ENCODE assay signal across 29 cellular contexts in genomic region chr20:39988991-39989390, GRCh38.
"Had no signal": no experiment of that assay in that cellular context is flagged by ENCODE, and none has a peak within 500 bp of the region (broad histone marks: within the 10 kb centered on the region; RNA-seq: fewer than 3 reads in every experiment).

No MANE protein-coding gene starts in this region.

- H3K36me3 Mint-ChIP-seq: naive B cell; neural progenitor cell; stimulated activated memory B cell treated with anti-CD40 and anti-IgM and Interleukin-4, amounts not matched to agents 10 μg/mL and 1 μg/mL and 100 μg/mL, for 72 hours; type B pancreatic cell had no signal

- DNase-seq: naive B cell; naive thymus-derived CD8-positive, alpha-beta T cell; occipital lobe; pancreas; psoas muscle; right cardiac atrium; spleen; stimulated activated CD4-positive, alpha-beta T cell treated with anti-CD3 and anti-CD28 coated beads, Interleukin-12 subunit alpha, Interleukin-12 subunit beta, amount 100 ng/mL, for 4 hours; stimulated activated CD4-positive, alpha-beta T cell treated with anti-CD3 and anti-CD28 coated beads, Interleukin-1b, Interleukin-23, amount 100 ng/mL, for 48 hours; stimulated activated CD4-positive, alpha-beta T cell treated with anti-CD3 and anti-CD28 coated beads, Interleukin-4, amount 100 ng/mL, for 1 hour; stimulated activated CD4-positive, alpha-beta T cell treated with anti-CD3 and anti-CD28 coated beads, Interleukin-4, amount 100 ng/mL, for 4 hours; stimulated activated CD8-positive, alpha-beta memory T cell treated with anti-CD3 and anti-CD28 coated beads, Interleukin-4, amount 100 ng/mL, for 48 hours; stimulated activated naive CD4-positive, alpha-beta T cell; stimulated activated naive CD8-positive, alpha-beta T cell treated with anti-CD3 and anti-CD28 coated beads, Interleukin-15, amount 100 ng/mL, for 72 hours; stimulated activated naive CD8-positive, alpha-beta T cell treated with anti-CD3 and anti-CD28 coated beads, Interleukin-15, Interleukin-2, amounts not matched to agents 100 U/mL and 50 U/mL, for 24 hours; substantia nigra; testis; tibial artery; transverse colon; upper lobe of right lung; uterus had no signal

- ATAC-seq: naive thymus-derived CD8-positive, alpha-beta T cell; natural killer cell treated with Interleukin-12 subunit alpha and Interleukin-12 subunit beta and Interleukin-15 and Interleukin-18, amount 100 ng/mL, for 72 hours; pancreas; psoas muscle; right cardiac atrium; sciatic nerve; stimulated activated memory B cell treated with anti-CD40 and anti-IgM and Interleukin-4, amounts not matched to agents 10 μg/mL and 1 μg/mL and 100 μg/mL, for 72 hours; stimulated activated naive CD8-positive, alpha-beta T cell treated with anti-CD3 and anti-CD28 coated beads, Interleukin-15, amount 100 ng/mL, for 72 hours; stimulated activated naive CD8-positive, alpha-beta T cell treated with anti-CD3 and anti-CD28 coated beads, Interleukin-15, Interleukin-2, amounts not matched to agents 100 U/mL and 50 U/mL, for 24 hours; upper lobe of right lung had no signal

- H3K27ac ChIP-seq: neural progenitor cell, pancreas, psoas muscle, skin epidermis, spleen, suprapubic skin, testis, tibial artery, transverse colon, upper lobe of right lung, uterus had no signal

- H3K9ac ChIP-seq: neural progenitor cell had no signal

- FAIRE-seq: pancreas had no signal

- H3K36me3 ChIP-seq: neural progenitor cell, pancreas, spleen, suprapubic skin, tibial artery, transverse colon, upper lobe of right lung, uterus had no signal

- H3K4me3 ChIP-seq: neural progenitor cell, pancreas, psoas muscle, skin epidermis, smooth muscle cell, spleen, suprapubic skin, testis, tibial artery, transverse colon, upper lobe of right lung, uterus had no signal

- H3K4me1 ChIP-seq: testis had no signal

- H3K4me3 Mint-ChIP-seq: naive B cell; naive thymus-derived CD8-positive, alpha-beta T cell; natural killer cell treated with Interleukin-12 subunit alpha and Interleukin-12 subunit beta and Interleukin-15 and Interleukin-18, amount 100 ng/mL, for 72 hours; neural progenitor cell; stimulated activated memory B cell treated with anti-CD40 and anti-IgM and Interleukin-4, amounts not matched to agents 10 μg/mL and 1 μg/mL and 100 μg/mL, for 72 hours; stimulated activated naive CD8-positive, alpha-beta T cell treated with anti-CD3 and anti-CD28 coated beads, Interleukin-15, amount 100 ng/mL, for 72 hours; type B pancreatic cell had no signal

- H3K9me3 Mint-ChIP-seq: natural killer cell treated with Interleukin-12 subunit alpha and Interleukin-12 subunit beta and Interleukin-15 and Interleukin-18, amount 100 ng/mL, for 72 hours; stimulated activated naive CD8-positive, alpha-beta T cell treated with anti-CD3 and anti-CD28 coated beads, Interleukin-15, amount 100 ng/mL, for 72 hours had no signal

- H3K27ac Mint-ChIP-seq: naive B cell; naive thymus-derived CD8-positive, alpha-beta T cell; natural killer cell treated with Interleukin-12 subunit alpha and Interleukin-12 subunit beta and Interleukin-15 and Interleukin-18, amount 100 ng/mL, for 72 hours; neural progenitor cell; stimulated activated memory B cell treated with anti-CD40 and anti-IgM and Interleukin-4, amounts not matched to agents 10 μg/mL and 1 μg/mL and 100 μg/mL, for 72 hours; stimulated activated naive CD8-positive, alpha-beta T cell treated with anti-CD3 and anti-CD28 coated beads, Interleukin-15, amount 100 ng/mL, for 72 hours; type B pancreatic cell had no signal

- H3K4me1 Mint-ChIP-seq: naive B cell; naive thymus-derived CD8-positive, alpha-beta T cell; stimulated activated memory B cell treated with anti-CD40 and anti-IgM and Interleukin-4, amounts not matched to agents 10 μg/mL and 1 μg/mL and 100 μg/mL, for 72 hours; stimulated activated naive CD8-positive, alpha-beta T cell treated with anti-CD3 and anti-CD28 coated beads, Interleukin-15, amount 100 ng/mL, for 72 hours had no signal

- H3K27me3 ChIP-seq: neural progenitor cell, pancreas, spleen, suprapubic skin, testis, tibial artery, transverse colon, upper lobe of right lung, uterus had no signal

- H3K9me3 ChIP-seq: pancreas, suprapubic skin, testis, upper lobe of right lung, uterus had no signal

- H3K27me3 Mint-ChIP-seq: natural killer cell treated with Interleukin-12 subunit alpha and Interleukin-12 subunit beta and Interleukin-15 and Interleukin-18, amount 100 ng/mL, for 72 hours; stimulated activated naive CD8-positive, alpha-beta T cell treated with anti-CD3 and anti-CD28 coated beads, Interleukin-15, amount 100 ng/mL, for 72 hours; type B pancreatic cell had no signal
